2 cellular contexts compared by ENCODE assay signal in genomic region chr2:23426284-23426905, GRCh38.
TF ChIP-seq lines count a peak whose summit lies in the region.

No MANE protein-coding gene starts in this region.

TF ChIP-seq in liver, 16 proteins besides CTCF, POLR2A, EP300 and RAD21:
- TF ChIP-seq ZBTB33 (IDR thresholded peaks at IDR 0.05) (no peak), NR2F2 (IDR thresholded peaks at IDR 0.05) (peak; percentile 70)

TF ChIP-seq in HepG2, 621 proteins besides CTCF, POLR2A, EP300 and RAD21 (continued from another document):
- TF ChIP-seq ZNF503 (CRISPR knock-in tag; IDR thresholded peaks at IDR 0.05) (no peak), CENPX (CRISPR knock-in tag; IDR thresholded peaks at IDR 0.05) (no peak), NFE2 (CRISPR knock-in tag; IDR thresholded peaks at IDR 0.05) (no peak), ZNF749 (CRISPR knock-in tag; IDR thresholded peaks at IDR 0.05; ENCODE audit: borderline replicate concordance) (no peak), NR2F2 (IDR thresholded peaks at IDR 0.05; ENCODE audit: borderline replicate concordance, low read depth) (no peak), ASH2L (IDR thresholded peaks at IDR 0.05; ENCODE audit: insufficient read length, low read depth, low read length) (no peak), WIZ (CRISPR knock-in tag; IDR thresholded peaks at IDR 0.05) (no peak), TCF7L2 (IDR thresholded peaks at IDR 0.05; ENCODE audit: low read depth, low read length) (no peak), PITX1 (CRISPR knock-in tag; IDR thresholded peaks at IDR 0.05) (no peak), ARNT (IDR thresholded peaks at IDR 0.05) (no peak), TRIM24 (CRISPR knock-in tag; IDR thresholded peaks at IDR 0.05) (no peak), MBD4 (IDR thresholded peaks at IDR 0.05; ENCODE audit: borderline replicate concordance, low read length) (no peak)
